ENCODE assay signal across 8 cellular contexts in genomic region chr5:87412417-87413115, GRCh38. TPM values are rescaled to one million over a fixed set of nuclear protein-coding genes. Genes with fewer than 3 reads are reported as not detected.
DNase-seq lines count a peak whose midpoint lies in the region; TF ChIP-seq lines count a peak whose summit lies in the region.

Gene CCNH (minus strand): TSS chr5:87412930. CDS start chr5:87412794, 136 bp downstream.

- peak; percentile 94 to 98 for DNase-seq in HAP-1 (ENCODE audit: low spot score in 2 of 2)
- peak; percentile 99 for DNase-seq in MM.1S
- DNase-seq in SIG-M5 (lab: John Stamatoyannopoulos, UW) = peak; percentile 96
- peak; percentile 87 for DNase-seq in activated gamma-delta T cell (lab: John Stamatoyannopoulos, UW)
- DNase-seq in fibroblast of the aortic adventitia (ENCODE audit: low read depth) = peak; percentile 98

- H3K36me3 Mint-ChIP-seq in nephron (ENCODE audit: low read depth) = peaks cover 24% of the 10 kb centered on the region
- peaks cover 39% of the 10 kb centered on the region for H3K36me3 Mint-ChIP-seq in stimulated activated naive CD8-positive, alpha-beta T cell treated with anti-CD3 and anti-CD28 coated beads, Interleukin-15, Interleukin-2, amounts not matched to agents 100 ng/mL and 50 ng/mL, for 24 hours (ENCODE audit: low read depth)

- TF ChIP-seq CTCF in MM.1S (IDR thresholded peaks at IDR 0.05; ENCODE audit: low read length) (no peak), fibroblast of the aortic adventitia (IDR thresholded peaks at IDR 0.05; ENCODE audit: insufficient read depth, low read length) (no peak), nephron (IDR thresholded peaks at IDR 0.05; ENCODE audit: unreplicated experiment in 3 of 3) (no peak)

- peak within 1 kb of the TSS; percentile 87 for H3K4me2 ChIP-seq in MM.1S (ENCODE audit: low read depth, low read length)

- peaks cover 49% of the 10 kb centered on the region for H3K79me2 ChIP-seq in MM.1S (ENCODE audit: low read length)

- in situ Hi-C loops in HAP-1 (cut with MboI; ENCODE audit: low sequenced_read_pairs) = loop anchor here (10.0 kb wide), 1 partner anchor 1262 kb away; no protein-coding TSS in a partner anchor

- 0 out of 2 replicates have a peak, but pooled peaks cover 6% of the 10 kb centered on the region for H3F3A ChIP-seq in MM.1S (ENCODE audit: insufficient read depth, low read length)

- H3K36me3 ChIP-seq in ES-I3 (ENCODE audit: insufficient read depth, low read length) = peaks cover 11% of the 10 kb centered on the region
- peaks cover 33% of the 10 kb centered on the region for H3K36me3 ChIP-seq in HAP-1 (replicated peaks)
- H3K36me3 ChIP-seq in MM.1S (replicated peaks; ENCODE audit: insufficient read depth, low read length) = peaks cover 18% of the 10 kb centered on the region

- peak within 1 kb of the TSS; percentile 86 to 93 (median 91) for H3K4me3 Mint-ChIP-seq in nephron
- H3K4me3 Mint-ChIP-seq in stimulated activated naive CD8-positive, alpha-beta T cell treated with anti-CD3 and anti-CD28 coated beads, Interleukin-15, Interleukin-2, amounts not matched to agents 100 ng/mL and 50 ng/mL, for 24 hours = peak within 1 kb of the TSS; percentile 100

- peak within 1 kb of the TSS; percentile 69 for H3K4me3 ChIP-seq in HAP-1
- H3K4me3 ChIP-seq in MM.1S (ENCODE audit: low read length) = peak within 1 kb of the TSS; percentile 86
- peak within 1 kb of the TSS; percentile 98 for H3K4me3 ChIP-seq in fibroblast of the aortic adventitia (ENCODE audit: low read depth, low read length)

- H3K9me3 Mint-ChIP-seq in nephron = no peaks in the 10 kb centered on the region
- H3K9me3 Mint-ChIP-seq in stimulated activated naive CD8-positive, alpha-beta T cell treated with anti-CD3 and anti-CD28 coated beads, Interleukin-15, Interleukin-2, amounts not matched to agents 100 ng/mL and 50 ng/mL, for 24 hours = no peaks in the 10 kb centered on the region

- no peaks in the 10 kb centered on the region for H3K9me3 ChIP-seq in ES-I3 (ENCODE audit: control insufficient read depth, insufficient read depth, low read length)
- H3K9me3 ChIP-seq in HAP-1 = no peaks in the 10 kb centered on the region
- H3K9me3 ChIP-seq in MM.1S (replicated peaks; ENCODE audit: insufficient read depth, low read length) = no peaks in the 10 kb centered on the region

- H3K27me3 Mint-ChIP-seq in nephron (ENCODE audit: low read depth) = no peaks in the 10 kb centered on the region
- no peaks in the 10 kb centered on the region for H3K27me3 Mint-ChIP-seq in stimulated activated naive CD8-positive, alpha-beta T cell treated with anti-CD3 and anti-CD28 coated beads, Interleukin-15, Interleukin-2, amounts not matched to agents 100 ng/mL and 50 ng/mL, for 24 hours

- H2AFZ ChIP-seq in MM.1S (ENCODE audit: low read length) = peak within 1 kb of the TSS; percentile 89

- peaks cover 23% of the 10 kb centered on the region for H3K4me1 Mint-ChIP-seq in nephron
- peaks cover 48% of the 10 kb centered on the region for H3K4me1 Mint-ChIP-seq in stimulated activated naive CD8-positive, alpha-beta T cell treated with anti-CD3 and anti-CD28 coated beads, Interleukin-15, Interleukin-2, amounts not matched to agents 100 ng/mL and 50 ng/mL, for 24 hours (ENCODE audit: low read depth)

- H3K9ac ChIP-seq in ES-I3 (ENCODE audit: low read depth, low read length) = peak within 1 kb of the TSS; percentile 68
- peak within 1 kb of the TSS; percentile 94 for H3K9ac ChIP-seq in MM.1S (ENCODE audit: low read length)

- no peaks in the 10 kb centered on the region for H3K4me1 ChIP-seq in ES-I3 (ENCODE audit: insufficient read depth, low read length)
- H3K4me1 ChIP-seq in HAP-1 = peaks cover 19% of the 10 kb centered on the region
- H3K4me1 ChIP-seq in MM.1S (ENCODE audit: low read length) = peaks cover 13% of the 10 kb centered on the region

- peak within 1 kb of the TSS; percentile 89 for H3K27ac ChIP-seq in MM.1S (ENCODE audit: low read length)

- H4K20me1 ChIP-seq in MM.1S (ENCODE audit: insufficient read depth, low read length) = no peaks in the 10 kb centered on the region

- no peaks in the 10 kb centered on the region for H3K9me2 ChIP-seq in MM.1S (replicated peaks; ENCODE audit: insufficient read depth, low read length)

- H3K27ac Mint-ChIP-seq in nephron = peak within 1 kb of the TSS; percentile 86 to 97 (median 94)
- H3K27ac Mint-ChIP-seq in stimulated activated naive CD8-positive, alpha-beta T cell treated with anti-CD3 and anti-CD28 coated beads, Interleukin-15, Interleukin-2, amounts not matched to agents 100 ng/mL and 50 ng/mL, for 24 hours = peak within 1 kb of the TSS; percentile 95

- H3K27me3 ChIP-seq in HAP-1 (ENCODE audit: low read depth) (no peaks in the 10 kb centered on the region), MM.1S (replicated peaks; ENCODE audit: insufficient read depth, low read length) (no peaks in the 10 kb centered on the region)

RNA-seq across cellular contexts. Expression of gene CCNH, which starts in this region (rescaled TPM):
- 67.4 and 84.6 TPM in 2 replicates for total RNA-seq in fibroblast of the aortic adventitia (ENCODE audit: low replicate concordance)

Comparison
In these comparisons a context has a peak if more than half of its experiments do, and no peak if none do; other contexts are left out.
1. Peak in every context shown above with its lines: DNase-seq, H3K4me3 ChIP-seq and H3K27ac ChIP-seq.